In genomic region chr20:30503992-30504570, GRCh38 we compare ENCODE assay signal across 1 cellular context.
A peak's percentile ranks its signal among the peaks of the same experiment; 100 is the strongest.
TF ChIP-seq lines count a peak whose summit lies in the region.

No MANE protein-coding gene starts in this region.

TF ChIP-seq in HepG2, 621 proteins besides CTCF, POLR2A, EP300 and RAD21 (continued from another document):
- TF ChIP-seq ZNF318 (CRISPR knock-in tag; IDR thresholded peaks at IDR 0.05) (no peak), ZNF451 (CRISPR knock-in tag; IDR thresholded peaks at IDR 0.05) (no peak), BATF2 (CRISPR knock-in tag; IDR thresholded peaks at IDR 0.05) (no peak), NFRKB (IDR thresholded peaks at IDR 0.05) (0 out of 2 replicates have a peak, but pooled peaks have one; percentile 6)
